8 cellular contexts compared by ENCODE assay signal in the genomic region with DNA sequence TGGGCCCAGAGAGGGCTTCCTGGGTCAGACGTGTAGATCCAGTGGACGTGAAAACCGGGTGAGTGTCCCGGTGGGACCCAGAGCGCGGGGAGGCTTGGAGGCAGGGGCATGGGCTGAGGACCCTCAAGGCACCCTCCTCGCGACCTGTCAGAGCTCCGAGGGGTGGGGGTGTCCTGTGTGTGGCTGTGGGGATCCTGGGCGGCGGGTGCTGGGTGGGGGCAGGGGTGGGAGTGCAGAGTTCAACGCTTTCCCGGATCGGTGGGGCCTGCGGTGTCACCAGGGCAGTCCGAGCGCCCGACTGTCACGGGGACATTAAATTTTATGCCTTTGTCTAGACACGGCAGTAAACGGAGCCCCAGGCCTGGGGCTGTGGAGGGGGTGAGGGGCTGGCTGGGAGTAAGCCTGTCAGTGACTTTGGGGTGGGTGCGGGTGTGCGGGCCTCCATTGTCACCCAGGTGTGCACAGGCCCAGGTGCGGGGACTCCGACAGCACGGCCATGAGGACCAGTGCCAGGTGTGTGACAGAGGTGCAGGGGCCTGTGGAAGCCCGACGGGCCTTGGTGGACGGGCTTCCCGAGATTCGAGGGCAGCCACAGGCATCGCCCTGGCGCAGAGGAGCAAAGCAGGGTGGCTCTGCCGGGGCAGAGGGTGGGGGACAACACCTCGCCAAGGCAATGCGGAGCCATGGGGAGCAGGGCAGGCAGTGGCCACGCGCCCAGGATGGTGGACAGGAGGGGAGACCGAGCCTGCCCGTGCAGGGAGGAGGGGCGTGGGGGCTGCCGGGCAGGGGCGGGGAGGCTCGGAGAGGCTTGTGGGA. TPM values are rescaled to one million over a fixed set of nuclear protein-coding genes. Genes with fewer than 3 reads are reported as not detected.
DNase-seq lines count a peak whose midpoint lies in the region; ATAC-seq and TF ChIP-seq lines count a peak whose summit lies in the region.

No MANE protein-coding gene starts in this region.

- no peak for DNase-seq in H9
- DNase-seq in activated CD8-positive, alpha-beta T cell treated with anti-CD3 and anti-CD28 coated beads, Interleukin-2, amount 10 ng/mL, durations not matched to agents 7 days and 5 days, result no peak
- no peak for DNase-seq in left ventricle myocardium inferior
- no peak for DNase-seq in germinal center (ENCODE audit: low spot score)
- DNase-seq in NCI-H82 treated with DMSO at 0.1 percent for 48 hours (lab: John Stamatoyannopoulos, UW; ENCODE audit: unreplicated experiment), result no peak
- DNase-seq in NCI-H1436 treated with DMSO at 0.1 percent for 48 hours (lab: John Stamatoyannopoulos, UW), result no peak
- no peak for DNase-seq in NCI-H82 (lab: John Stamatoyannopoulos, UW)

- no peak overlapping the region for H4K5ac ChIP-seq in H9 (ENCODE audit: insufficient read length, low read depth, low read length)

- no peak overlapping the region for H3K4ac ChIP-seq in H9 (ENCODE audit: low read depth, low read length)

- no peak overlapping the region for H3K56ac ChIP-seq in H9 (ENCODE audit: insufficient read length, low read depth, low read length)

- H4K8ac ChIP-seq in H9 (replicated peaks; ENCODE audit: insufficient read length, low read depth, low read length), result no peak overlapping the region

- no peak overlapping the region for H2BK20ac ChIP-seq in H9 (ENCODE audit: low read depth, low read length, poor library complexity, severe bottlenecking)

- H2BK120ac ChIP-seq in H9 (ENCODE audit: low read depth, low read length, poor library complexity, severe bottlenecking), result no peak overlapping the region

- H3T11ph ChIP-seq in H9 (ENCODE audit: low read length), result no peak overlapping the region

- no peak overlapping the region for H4K91ac ChIP-seq in H9 (ENCODE audit: insufficient read length, low read depth, low read length)

- H4K20me1 ChIP-seq in H9 (ENCODE audit: control insufficient read depth, insufficient read depth, insufficient read length), result no peaks in the 10 kb centered on the region

- H3K4me1 Mint-ChIP-seq in H9, result no peaks in the 10 kb centered on the region
- H3K4me1 Mint-ChIP-seq in activated CD8-positive, alpha-beta T cell treated with anti-CD3 and anti-CD28 coated beads, Interleukin-2, amount 10 ng/mL, durations not matched to agents 7 days and 5 days (ENCODE audit: low read depth), result peaks cover 34% of the 10 kb centered on the region

- H3K27ac ChIP-seq in H9 (ENCODE audit: insufficient read length, low read depth, low read length) (no peak overlapping the region), left ventricle myocardium inferior (replicated peaks) (peak overlapping the region; percentile 62), skin epidermis (peak overlapping the region in 19 of 21 experiments; percentile 2 to 82 (median 62))

- H3K27me3 ChIP-seq in H9 (ENCODE audit: insufficient read depth, low read length), result peaks cover 16% of the 10 kb centered on the region; the same call in 1 of the 2 replicates
- H3K27me3 ChIP-seq in left ventricle myocardium inferior (ENCODE audit: low read depth), result peaks cover 31% of the 10 kb centered on the region

- no peak overlapping the region for H2BK15ac ChIP-seq in H9 (ENCODE audit: low read depth, low read length)

- no peaks in the 10 kb centered on the region for H3K36me3 Mint-ChIP-seq in H9 (ENCODE audit: insufficient read depth in 1 of 3, low read depth in 3 of 3)
- no peaks in the 10 kb centered on the region for H3K36me3 Mint-ChIP-seq in activated CD8-positive, alpha-beta T cell treated with anti-CD3 and anti-CD28 coated beads, Interleukin-2, amount 10 ng/mL, durations not matched to agents 7 days and 5 days (ENCODE audit: low read depth)

- TF ChIP-seq CTCF in H9 (conservative IDR thresholded peaks at IDR 0.05), result no peak
- no peak for TF ChIP-seq CTCF in left ventricle myocardium inferior (IDR thresholded peaks at IDR 0.05; ENCODE audit: borderline replicate concordance)

- no peaks in the 10 kb centered on the region for H3K79me2 ChIP-seq in H9 (ENCODE audit: insufficient read depth, low read length)

- H3K4me3 ChIP-seq in left ventricle myocardium inferior, result peak overlapping the region; percentile 81
- H3K4me3 ChIP-seq in skin epidermis, result peak overlapping the region; percentile 40 to 56 (median 50)

- no peak overlapping the region for H2BK5ac ChIP-seq in H9 (ENCODE audit: insufficient read length, low read length)

- no peak overlapping the region for H3K14ac ChIP-seq in H9 (ENCODE audit: insufficient read depth, low read length)

- no peak for ATAC-seq in activated CD8-positive, alpha-beta T cell treated with anti-CD3 and anti-CD28 coated beads, Interleukin-2, amount 10 ng/mL, durations not matched to agents 7 days and 5 days

- peaks cover 7% of the 10 kb centered on the region for H3K23me2 ChIP-seq in H9 (ENCODE audit: insufficient read length, low read depth, low read length, poor library complexity, severe bottlenecking)

- H3K4me3 Mint-ChIP-seq in H9, result peak overlapping the region; percentile 37 to 62; a peak in 4 of 5 replicates
- H3K4me3 Mint-ChIP-seq in activated CD8-positive, alpha-beta T cell treated with anti-CD3 and anti-CD28 coated beads, Interleukin-2, amount 10 ng/mL, durations not matched to agents 7 days and 5 days, result peak overlapping the region; percentile 73

- H3K4me1 ChIP-seq in H9 (ENCODE audit: insufficient read depth, low read length) (no peaks in the 10 kb centered on the region; the same call in 1 of the 2 replicates), left ventricle myocardium inferior (peaks cover 41% of the 10 kb centered on the region)

- H3K27me3 Mint-ChIP-seq in H9 (ENCODE audit: low read depth), result peaks cover 59% of the 10 kb centered on the region
- H3K27me3 Mint-ChIP-seq in activated CD8-positive, alpha-beta T cell treated with anti-CD3 and anti-CD28 coated beads, Interleukin-2, amount 10 ng/mL, durations not matched to agents 7 days and 5 days (ENCODE audit: low read depth), result peaks cover 26% of the 10 kb centered on the region

- intact Hi-C loops in left ventricle myocardium inferior (cut with micrococcal nuclease), result no loop called here

- H3K9me3 Mint-ChIP-seq in H9, result peaks cover 0 to 16% of the 10 kb centered on the region in 2 experiments; a peak in 2 of 5 replicates
- H3K9me3 Mint-ChIP-seq in activated CD8-positive, alpha-beta T cell treated with anti-CD3 and anti-CD28 coated beads, Interleukin-2, amount 10 ng/mL, durations not matched to agents 7 days and 5 days (ENCODE audit: insufficient read depth), result no peaks in the 10 kb centered on the region

- no CpG with 5 or more reads among the region's 44 CpGs for WGBS in H9 (ENCODE audit: extremely low coverage, insufficient read length, low lambda C conversion rate)

- H3K23ac ChIP-seq in H9 (ENCODE audit: insufficient read length, low read depth, low read length), result no peak overlapping the region

- peak overlapping the region; percentile 56 for H3K18ac ChIP-seq in H9 (ENCODE audit: insufficient read length, low read depth, low read length)

- H3K27ac Mint-ChIP-seq in H9, result no peak overlapping the region
- H3K27ac Mint-ChIP-seq in activated CD8-positive, alpha-beta T cell treated with anti-CD3 and anti-CD28 coated beads, Interleukin-2, amount 10 ng/mL, durations not matched to agents 7 days and 5 days, result peak overlapping the region; percentile 75

- no peak overlapping the region for H2BK12ac ChIP-seq in H9 (ENCODE audit: insufficient read length, low read depth, low read length)

- H3K36me3 ChIP-seq in left ventricle myocardium inferior, result no peaks in the 10 kb centered on the region

- H3K9me3 ChIP-seq in H9 (ENCODE audit: control insufficient read depth, low read depth, low read length) (no peaks in the 10 kb centered on the region), left ventricle myocardium inferior (replicated peaks) (no peaks in the 10 kb centered on the region)

- no peak overlapping the region for H3K9ac ChIP-seq in H9 (ENCODE audit: extremely low read depth, insufficient read length, low read length)

- H2AK5ac ChIP-seq in H9 (ENCODE audit: insufficient read length, low read length), result no peak overlapping the region

- CTCF ChIA-PET in activated CD8-positive, alpha-beta T cell treated with anti-CD3 and anti-CD28 coated beads, Interleukin-2, amount 10 ng/mL, durations not matched to agents 7 days and 5 days (lab: Charles Lee), result interaction anchor here (0.6 to 2.9 kb wide), 10 partner anchors 21 to 279 kb away, joined by 3 to 17 read pairs (median 5); partner anchors contain the start of genes BTBD6, PACS2 and TEX22

- no peak overlapping the region for H2AFZ ChIP-seq in H9 (ENCODE audit: low read length)

- peak overlapping the region; percentile 21 for H3K4me2 ChIP-seq in H9 (ENCODE audit: insufficient read depth, insufficient read length, low read length)

- POLR2A ChIA-PET in activated CD8-positive, alpha-beta T cell treated with anti-CD3 and anti-CD28 coated beads, Interleukin-2, amount 10 ng/mL, durations not matched to agents 7 days and 5 days (lab: Charles Lee), result interaction anchor here (0.7 to 2.2 kb wide), 2 partner anchors 38 to 463 kb away, joined by 3 to 11 read pairs; partner anchors contain the start of gene GPR132

- H3K79me1 ChIP-seq in H9 (ENCODE audit: insufficient read depth, low read depth, low read length, poor library complexity, severe bottlenecking), result no peaks in the 10 kb centered on the region

RNA-seq across cellular contexts. Expression of gene TMEM121, which starts 1.2 kb away (rescaled TPM):
- total RNA-seq in H9 (2021), result 1.0 and 2.6 TPM in 2 replicates
- total RNA-seq in activated CD8-positive, alpha-beta T cell treated with anti-CD3 and anti-CD28 coated beads, Interleukin-2, amount 10 ng/mL, durations not matched to agents 7 days and 5 days, result 1 to 10 TPM; 8.6 to 9.2 TPM
- 2.1 TPM for total RNA-seq in left ventricle myocardium inferior

RNA-seq across cellular contexts. Expression of gene TEDC1, which starts 36.5 kb away (rescaled TPM):
- total RNA-seq in H9 (2021) (26.2 TPM in 2 replicates), left ventricle myocardium inferior (4.0 TPM)
- 10 to 100 TPM; 56.5 to 61.8 TPM for total RNA-seq in activated CD8-positive, alpha-beta T cell treated with anti-CD3 and anti-CD28 coated beads, Interleukin-2, amount 10 ng/mL, durations not matched to agents 7 days and 5 days

RNA-seq across cellular contexts. Expression of gene CRIP1, which starts 40.9 kb away (rescaled TPM):
- total RNA-seq in H9 (2021) (6.9 and 8.8 TPM in 2 replicates), left ventricle myocardium inferior (65.9 TPM)
- 100 to 1,000 TPM; 587 to 613 TPM for total RNA-seq in activated CD8-positive, alpha-beta T cell treated with anti-CD3 and anti-CD28 coated beads, Interleukin-2, amount 10 ng/mL, durations not matched to agents 7 days and 5 days

RNA-seq across cellular contexts. Expression of gene CRIP2, which starts 53.0 kb away (rescaled TPM):
- total RNA-seq in H9 (2021) (5.7 and 7.2 TPM in 2 replicates), left ventricle myocardium inferior (1,068 TPM)
- total RNA-seq in activated CD8-positive, alpha-beta T cell treated with anti-CD3 and anti-CD28 coated beads, Interleukin-2, amount 10 ng/mL, durations not matched to agents 7 days and 5 days, result under 1 TPM; 0.21 to 0.31 TPM
